In the genomic region with DNA sequence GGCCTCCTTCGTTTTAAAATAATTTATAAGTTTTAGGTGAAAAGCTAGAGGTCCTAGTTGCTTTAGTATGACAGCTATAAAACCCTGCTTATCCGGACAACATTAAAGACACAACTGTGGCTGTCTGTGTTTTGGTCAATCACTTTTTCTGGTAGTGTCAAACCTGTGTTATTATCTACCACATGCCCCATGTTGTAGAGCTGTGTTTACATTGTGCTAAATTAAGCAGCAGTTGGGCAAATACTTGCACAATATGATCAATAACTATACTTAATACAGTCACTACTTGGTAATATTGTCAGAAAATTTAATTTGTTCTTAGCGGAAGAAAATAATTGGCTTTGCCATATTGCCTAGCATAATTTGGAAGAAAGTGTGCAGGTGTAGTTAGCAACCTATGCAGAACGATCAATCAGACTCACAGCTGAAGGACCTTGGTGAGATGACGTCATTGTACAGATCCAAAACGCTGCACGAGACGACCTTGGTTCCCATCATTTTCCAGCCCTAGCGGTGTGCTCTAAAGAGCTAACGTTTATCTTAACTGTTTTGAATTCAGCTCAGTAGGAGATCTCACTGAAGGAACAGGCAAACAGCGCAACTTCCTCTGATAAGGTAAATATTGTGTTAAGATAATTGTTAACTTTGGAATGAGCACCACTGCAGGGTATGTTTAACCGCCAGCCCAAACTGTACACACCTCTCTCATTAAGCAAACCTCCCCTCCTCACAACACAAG, we compare ENCODE assay signal across 22 cellular contexts.
A peak's percentile ranks its signal among the peaks of the same experiment; 100 is the strongest.
DNase-seq lines count a peak whose midpoint lies in the region; ATAC-seq, FAIRE-seq and TF ChIP-seq lines count a peak whose summit lies in the region.
"Had no signal": no experiment of that assay in that cellular context is flagged by ENCODE, and none has a peak within 500 bp of the region (broad histone marks: within the 10 kb centered on the region; RNA-seq: fewer than 3 reads in every experiment).

No MANE protein-coding gene starts in this region.

- H3K4me3 ChIP-seq in upper lobe of right lung (no peak overlapping the region), PC-9 (no peak overlapping the region)
- H3K4me3 ChIP-seq: BLaER1 treated with 17β-estradiol and CSF1 and Interleukin-3, amounts not matched to agents 10 nM and 100 nM; cardiac muscle cell; thyroid gland had no signal

- no peaks in the 10 kb centered on the region for H3K27me3 ChIP-seq in upper lobe of right lung
- no peaks in the 10 kb centered on the region for H3K27me3 ChIP-seq in PC-9 (ENCODE audit: insufficient read depth, low read depth)
- H3K27me3 ChIP-seq: BLaER1 treated with 17β-estradiol and CSF1 and Interleukin-3, amounts not matched to agents 10 nM and 100 nM; cardiac muscle cell; thyroid gland had no signal

- POLR2A ChIA-PET in PC-9 (lab: Charles Lee; ENCODE audit: unreplicated experiment) = interaction anchor here (0.7 kb wide), 1 partner anchor 60 kb away, joined by 4 read pairs; no protein-coding TSS in a partner anchor

- H3K4me2 ChIP-seq in PC-9 = no peak overlapping the region
- H3K4me2 ChIP-seq: BLaER1 treated with 17β-estradiol and CSF1 and Interleukin-3, amounts not matched to agents 10 nM and 100 nM had no signal

- BruUV-seq in PC-9 (replicated peaks; lab: Mats Ljungman, UMichigan) = no TSS peak

- DNase-seq in NCI-H1105 (lab: John Stamatoyannopoulos, UW) (peak; percentile 22), NCI-H1105 treated with DMSO at 0.1 percent for 48 hours (lab: John Stamatoyannopoulos, UW) (no peak), NCI-H69 (lab: John Stamatoyannopoulos, UW) (peak; percentile 40), upper lobe of right lung (no peak), PC-9 (no peak)
- DNase-seq: activated CD4-positive, CD25-positive, alpha-beta regulatory T cell; activated CD8-positive, alpha-beta memory T cell treated with anti-CD3 and anti-CD28 coated beads for 24 hours; DMS79; effector CD4-positive, alpha-beta T cell; HCEC 1CT; Kasumi-1; NCI-H1694; nephron progenitor cell; Right ventricle myocardium superior; T-helper 2 cell; thyroid gland had no signal

- no peaks in the 10 kb centered on the region for H3K9me2 ChIP-seq in PC-9 (ENCODE audit: insufficient read depth)

- H3K4me1 ChIP-seq in upper lobe of right lung (no peaks in the 10 kb centered on the region), PC-9 (replicated peaks; ENCODE audit: insufficient read depth) (no peaks in the 10 kb centered on the region)
- H3K4me1 ChIP-seq: BLaER1 treated with 17β-estradiol and CSF1 and Interleukin-3, amounts not matched to agents 10 nM and 100 nM; thyroid gland had no signal

- intact Hi-C loops in upper lobe of right lung (cut with DNase I) = no loop called here
- intact Hi-C loops in PC-9 (cut with micrococcal nuclease; ENCODE audit: unreplicated experiment) = no loop called here

- no peaks in the 10 kb centered on the region for H3K79me2 ChIP-seq in PC-9 (ENCODE audit: low read depth)

- FAIRE-seq in islet of Langerhans (lab: Jason Lieb, UNC) = peak; percentile 60

- TF ChIP-seq CTCF in upper lobe of right lung (IDR thresholded peaks at IDR 0.05) (no peak), PC-9 (conservative IDR thresholded peaks at IDR 0.05) (no peak)

- no peaks in the 10 kb centered on the region for H4K20me1 ChIP-seq in PC-9 (ENCODE audit: insufficient read depth)
- H4K20me1 ChIP-seq: BLaER1 treated with 17β-estradiol and CSF1 and Interleukin-3, amounts not matched to agents 10 nM and 100 nM had no signal

- H3F3A ChIP-seq in PC-9 (ENCODE audit: insufficient read depth, low read depth) = no peaks in the 10 kb centered on the region

- H3K9me3 ChIP-seq in upper lobe of right lung = no peaks in the 10 kb centered on the region
- H3K9me3 ChIP-seq in PC-9 (ENCODE audit: insufficient read depth, low read depth) = no peaks in the 10 kb centered on the region
- H3K9me3 ChIP-seq: thyroid gland had no signal

- ATAC-seq in upper lobe of right lung (peak; percentile 71), HG03095 (IDR thresholded peaks at IDR 0.05; ENCODE audit: unreplicated experiment) (no peak), HG03135 (IDR thresholded peaks at IDR 0.05; ENCODE audit: unreplicated experiment) (no peak)
- ATAC-seq: stimulated activated memory B cell treated with anti-CD40 and anti-IgM and Interleukin-4, amounts not matched to agents 10 μg/mL and 1 μg/mL and 100 μg/mL, for 72 hours had no signal

- no peaks in the 10 kb centered on the region for H3K36me3 ChIP-seq in upper lobe of right lung
- no peaks in the 10 kb centered on the region for H3K36me3 ChIP-seq in PC-9 (ENCODE audit: low read depth)
- H3K36me3 ChIP-seq: BLaER1 treated with 17β-estradiol and CSF1 and Interleukin-3, amounts not matched to agents 10 nM and 100 nM; cardiac muscle cell; thyroid gland had no signal

- CTCF ChIA-PET in PC-9 (lab: Charles Lee) = no interaction called here

- no peak overlapping the region for H3K27ac ChIP-seq in upper lobe of right lung
- H3K27ac ChIP-seq in PC-9 = no peak overlapping the region
- H3K27ac ChIP-seq: BLaER1 treated with 17β-estradiol and CSF1 and Interleukin-3, amounts not matched to agents 10 nM and 100 nM; cardiac muscle cell; thyroid gland had no signal

- H2AFZ ChIP-seq in PC-9 = no peak overlapping the region

Comparison
In these comparisons a context has a peak if more than half of its experiments do, and no peak if none do; other contexts are left out.
1. DNase-seq: peak in NCI-H1105 (single experiment) and NCI-H69 (single experiment); none in NCI-H1105 treated with DMSO at 0.1 percent for 48 hours (single experiment), upper lobe of right lung (single experiment) and PC-9 (0 of 2).